12 cellular contexts compared by ENCODE assay signal in the genomic region with DNA sequence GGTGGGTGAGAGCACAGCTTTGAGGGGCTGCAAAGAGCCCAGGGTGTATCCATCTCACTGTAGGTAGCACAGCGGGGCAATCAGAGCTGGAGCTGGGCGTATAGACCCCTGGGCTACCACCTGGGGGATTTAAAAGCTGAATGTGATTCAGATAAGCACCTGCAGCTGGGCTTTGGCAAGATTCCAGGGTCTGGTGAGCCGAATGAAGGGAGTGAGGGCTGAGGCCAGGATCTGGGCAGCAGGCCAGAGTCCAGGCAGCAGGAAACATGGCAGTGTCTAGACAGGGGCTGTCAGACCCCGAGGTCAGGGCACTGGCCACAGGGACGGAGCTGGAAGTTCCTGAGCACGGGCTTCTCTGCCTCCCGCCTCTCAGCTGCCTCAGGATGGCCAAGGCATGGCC. TPM values are rescaled to one million over a fixed set of nuclear protein-coding genes. Genes with fewer than 3 reads are reported as not detected.
DNase-seq lines count a peak whose midpoint lies in the region; FAIRE-seq and TF ChIP-seq lines count a peak whose summit lies in the region.
"Had no signal": no experiment of that assay in that cellular context is flagged by ENCODE, and none has a peak within 500 bp of the region (broad histone marks: within the 10 kb centered on the region; RNA-seq: fewer than 3 reads in every experiment).

No MANE protein-coding gene starts in this region.

- peaks cover 11% of the 10 kb centered on the region for H3K36me3 Mint-ChIP-seq in astrocyte (ENCODE audit: low read depth, unreplicated experiment)

- no peaks in the 10 kb centered on the region for H3K79me2 ChIP-seq in astrocyte (ENCODE audit: insufficient read depth, low read length)

- no peak overlapping the region for H3K4me2 ChIP-seq in astrocyte (ENCODE audit: low read length)

- no peaks in the 10 kb centered on the region for H3K9me3 Mint-ChIP-seq in astrocyte (ENCODE audit: unreplicated experiment)

- DNase-seq in BE2C = peak; percentile 94
- peak; percentile 61 for DNase-seq in NCI-H128 (lab: John Stamatoyannopoulos, UW; ENCODE audit: unreplicated experiment)
- peak; percentile 48 for DNase-seq in astrocyte (ENCODE audit: low read depth)
- DNase-seq in kidney epithelial cell (ENCODE audit: low read depth) = peak; percentile 55
- no peak for DNase-seq in head of caudate nucleus
- DNase-seq in activated CD8-positive, alpha-beta memory T cell treated with anti-CD3 and anti-CD28 coated beads, Interleukin-2, amount 50 U/mL, for 48 hours = no peak
- DNase-seq in HEK293T (ENCODE audit: extremely low spot score) = no peak
- no peak for DNase-seq in middle frontal gyrus (ENCODE audit: extremely low spot score, low spot score)
- DNase-seq: activated effector memory CD4-positive, alpha-beta T cell treated with Interleukin-2 at 50 U/mL for 16 hours; GM23248; NCI-H1048 had no signal

- POLR2A ChIA-PET in HEK293T (lab: Yijun Ruan, JAX) = no interaction called here

- intact Hi-C loops in head of caudate nucleus (cut with DNase I) = no loop called here

- TF ChIP-seq CTCF in BE2C (IDR thresholded peaks at IDR 0.05; ENCODE audit: low read depth, low read length) = no peak
- no peak for TF ChIP-seq CTCF in astrocyte (IDR thresholded peaks at IDR 0.05; ENCODE audit: insufficient read depth, low read depth, low read length)
- no peak for TF ChIP-seq CTCF in kidney epithelial cell (IDR thresholded peaks at IDR 0.05; ENCODE audit: insufficient read depth, low read length, poor library complexity, severe bottlenecking)

- H3K4me3 Mint-ChIP-seq in astrocyte (ENCODE audit: unreplicated experiment) = no peak overlapping the region

- H3K9ac ChIP-seq in astrocyte (ENCODE audit: low read length) = no peak overlapping the region
- H3K9ac ChIP-seq: GM23248 had no signal

- H3K4me3 ChIP-seq in BE2C (ENCODE audit: low read depth, low read length) (no peak overlapping the region), astrocyte (ENCODE audit: insufficient read depth, low read depth, low read length) (no peak overlapping the region), kidney epithelial cell (ENCODE audit: low read depth, low read length) (no peak overlapping the region)
- H3K4me3 ChIP-seq: GM23248, suprapubic skin had no signal

- H2AFZ ChIP-seq in astrocyte (ENCODE audit: low read depth, low read length) = no peak overlapping the region
- H2AFZ ChIP-seq: GM23248 had no signal

- no peak overlapping the region for H3K27ac Mint-ChIP-seq in astrocyte (ENCODE audit: unreplicated experiment)

- H3K9me3 ChIP-seq in BE2C = no peaks in the 10 kb centered on the region
- peaks cover 5% of the 10 kb centered on the region for H3K9me3 ChIP-seq in astrocyte (ENCODE audit: insufficient read depth, low read depth, low read length)
- H3K9me3 ChIP-seq: suprapubic skin had no signal

- H3K4me1 ChIP-seq in BE2C (peaks cover 42% of the 10 kb centered on the region), astrocyte (ENCODE audit: insufficient read depth, low read length) (peaks cover 10% of the 10 kb centered on the region)

- H3K36me3 ChIP-seq in BE2C (peaks cover 12% of the 10 kb centered on the region), astrocyte (ENCODE audit: insufficient read depth, low read length) (no peaks in the 10 kb centered on the region), kidney epithelial cell (ENCODE audit: control insufficient read depth, insufficient read depth, low read length) (no peaks in the 10 kb centered on the region)

- peaks cover 4% of the 10 kb centered on the region for H4K20me1 ChIP-seq in astrocyte (ENCODE audit: insufficient read depth, low read length)

- H3K27me3 ChIP-seq in BE2C (no peaks in the 10 kb centered on the region), astrocyte (ENCODE audit: insufficient read depth, low read length) (no peaks in the 10 kb centered on the region), kidney epithelial cell (ENCODE audit: control insufficient read depth, insufficient read depth, low read length) (peaks cover 5% of the 10 kb centered on the region)
- H3K27me3 ChIP-seq: suprapubic skin had no signal

- H3K27me3 Mint-ChIP-seq in astrocyte (ENCODE audit: low read depth, unreplicated experiment) = peaks cover 7% of the 10 kb centered on the region

- CTCF ChIA-PET in HEK293T (lab: Yijun Ruan, JAX) = interaction anchor here (1.0 kb wide), 1 partner anchor 228 kb away, joined by 3 read pairs; no protein-coding TSS in a partner anchor

- FAIRE-seq in astrocyte (lab: Jason Lieb, UNC) = no peak

- H3K4me1 Mint-ChIP-seq in astrocyte (ENCODE audit: low read depth, unreplicated experiment) = peaks cover 33% of the 10 kb centered on the region

- no peak overlapping the region for H3K27ac ChIP-seq in astrocyte (ENCODE audit: low read depth, low read length)
- H3K27ac ChIP-seq: GM23248, suprapubic skin had no signal

TF ChIP-seq in HEK293T, 16 proteins besides CTCF, POLR2A, EP300 and RAD21:
- TF ChIP-seq TARDBP (IDR thresholded peaks at IDR 0.05) = no peak
- TF ChIP-seq L3MBTL2 (conservative IDR thresholded peaks at IDR 0.05) = no peak
- TF ChIP-seq HDGF (IDR thresholded peaks at IDR 0.05; ENCODE audit: borderline replicate concordance) = no peak
- TF ChIP-seq FOXK2 (IDR thresholded peaks at IDR 0.05) = no peak
- no peak for TF ChIP-seq ARNT (IDR thresholded peaks at IDR 0.05)
- TF ChIP-seq SUZ12 (IDR thresholded peaks at IDR 0.05) = no peak
- no peak for TF ChIP-seq FOXA1 (IDR thresholded peaks at IDR 0.05)
- TF ChIP-seq CTBP1 (IDR thresholded peaks at IDR 0.05; ENCODE audit: borderline replicate concordance) = no peak
- no peak for TF ChIP-seq LEF1 (IDR thresholded peaks at IDR 0.05; ENCODE audit: borderline replicate concordance)
- TF ChIP-seq, protein P1, sequence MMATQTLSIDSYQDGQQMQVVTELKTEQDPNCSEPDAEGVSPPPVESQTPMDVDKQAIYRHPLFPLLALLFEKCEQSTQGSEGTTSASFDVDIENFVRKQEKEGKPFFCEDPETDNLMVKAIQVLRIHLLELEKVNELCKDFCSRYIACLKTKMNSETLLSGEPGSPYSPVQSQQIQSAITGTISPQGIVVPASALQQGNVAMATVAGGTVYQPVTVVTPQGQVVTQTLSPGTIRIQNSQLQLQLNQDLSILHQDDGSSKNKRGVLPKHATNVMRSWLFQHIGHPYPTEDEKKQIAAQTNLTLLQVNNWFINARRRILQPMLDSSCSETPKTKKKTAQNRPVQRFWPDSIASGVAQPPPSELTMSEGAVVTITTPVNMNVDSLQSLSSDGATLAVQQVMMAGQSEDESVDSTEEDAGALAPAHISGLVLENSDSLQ (IDR thresholded peaks at IDR 0.05) = no peak
- no peak for TF ChIP-seq ZNF384 (IDR thresholded peaks at IDR 0.05)
- no peak for TF ChIP-seq SP1 (IDR thresholded peaks at IDR 0.05)

RNA-seq across cellular contexts. Expression of a gene that starts 8.7 kb away (rescaled TPM):
- polyA plus RNA-seq in BE2C (2012; ENCODE audit: insufficient read depth, insufficient read length, low read depth) = 478 TPM
- total RNA-seq in astrocyte (117 and 182 TPM in 2 replicates), kidney epithelial cell (45.6 and 50.8 TPM in 2 replicates)

Comparison
In these comparisons a context has a peak if more than half of its experiments do, and no peak if none do; other contexts are left out.
1. DNase-seq: peak in BE2C (single experiment), NCI-H128 (single experiment), astrocyte (single experiment) and kidney epithelial cell (single experiment); none in head of caudate nucleus (0 of 42), activated CD8-positive, alpha-beta memory T cell treated with anti-CD3 and anti-CD28 coated beads, Interleukin-2, amount 50 U/mL, for 48 hours (single experiment), HEK293T (single experiment) and middle frontal gyrus (single experiment).